ENCODE assay signal across 20 cellular contexts in the genomic region with DNA sequence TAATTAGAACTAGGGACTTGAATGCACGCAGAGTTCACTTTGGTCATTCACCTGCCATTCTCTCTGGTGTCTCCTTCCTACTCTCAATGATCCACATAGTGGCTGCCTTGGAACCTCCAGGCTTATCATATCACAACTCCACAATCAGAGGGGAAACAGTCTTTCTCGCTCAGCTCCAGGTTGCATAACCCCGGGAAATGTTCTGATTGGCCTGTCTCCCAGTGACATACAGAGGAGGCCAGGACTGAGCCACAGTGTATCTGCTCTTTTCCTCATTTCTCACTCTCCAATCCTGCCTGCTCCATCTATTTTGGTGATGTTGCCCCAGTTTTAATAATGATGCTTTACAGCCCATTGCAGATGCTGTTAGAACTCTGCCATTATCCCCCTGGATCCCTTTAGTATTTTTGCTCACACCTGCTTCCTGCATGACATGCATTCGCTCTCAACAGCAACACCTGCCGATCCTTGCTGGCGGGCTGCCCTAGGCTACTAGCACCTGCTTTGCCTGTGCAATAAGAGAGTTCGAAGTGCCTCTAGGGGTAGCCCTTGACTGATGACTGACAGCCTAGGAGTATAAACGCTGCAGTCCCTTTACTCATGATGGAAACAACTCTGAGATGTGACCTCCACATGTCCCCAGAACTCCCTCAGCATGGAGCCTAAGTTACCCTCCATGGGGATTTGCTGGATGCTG.
A peak's percentile ranks its signal among the peaks of the same experiment; 100 is the strongest.
DNase-seq lines count a peak whose midpoint lies in the region; TF ChIP-seq lines count a peak whose summit lies in the region.
"Had no signal": no experiment of that assay in that cellular context is flagged by ENCODE, and none has a peak within 500 bp of the region (broad histone marks: within the 10 kb centered on the region; RNA-seq: fewer than 3 reads in every experiment).

No MANE protein-coding gene starts in this region.

- H3K27me3 ChIP-seq in SJCRH30 (no peaks in the 10 kb centered on the region), A673 (replicated peaks; ENCODE audit: insufficient read depth, low read depth, low read length, poor library complexity) (no peaks in the 10 kb centered on the region)
- H3K27me3 ChIP-seq: ascending aorta, foreskin keratinocyte, tibial nerve had no signal

- H3K4me3 ChIP-seq in SJCRH30 (no peak overlapping the region), A673 (ENCODE audit: low read depth, low read length, poor library complexity, severe bottlenecking) (no peak overlapping the region)
- H3K4me3 ChIP-seq: ascending aorta, coronary artery, tibial nerve had no signal

- H3K36me3 ChIP-seq in SJCRH30 (no peaks in the 10 kb centered on the region), A673 (ENCODE audit: insufficient read depth, low read length, poor library complexity, severe bottlenecking) (no peaks in the 10 kb centered on the region)
- H3K36me3 ChIP-seq: ascending aorta, tibial nerve had no signal

- TF ChIP-seq CTCF in A673 (conservative IDR thresholded peaks at IDR 0.05; ENCODE audit: low read depth, low read length), result no peak

- POLR2A ChIA-PET in A673 (lab: Charles Lee; ENCODE audit: low non-redundant PET), result no interaction called here

- H3K27ac ChIP-seq in SJCRH30, result no peak overlapping the region
- H3K27ac ChIP-seq in A673 (ENCODE audit: low read depth, low read length, poor library complexity, severe bottlenecking), result no peak overlapping the region
- H3K27ac ChIP-seq: ascending aorta, C4-2B, coronary artery, foreskin keratinocyte, tibial nerve had no signal

- H3K4me1 ChIP-seq in SJCRH30 (0 out of 2 replicates have a peak, but pooled peaks cover 4% of the 10 kb centered on the region), A673 (ENCODE audit: insufficient read depth, low read length, poor library complexity, severe bottlenecking) (no peaks in the 10 kb centered on the region)
- H3K4me1 ChIP-seq: ascending aorta, foreskin keratinocyte, tibial nerve had no signal

- intact Hi-C loops in A673 (cut with micrococcal nuclease; ENCODE audit: unreplicated experiment), result no loop called here

- CTCF ChIA-PET in A673 (lab: Charles Lee), result no interaction called here

- DNase-seq in COR-L47 (lab: John Stamatoyannopoulos, UW) (peak; percentile 79), NCI-H1417 treated with DMSO at 0.1 percent for 48 hours (lab: John Stamatoyannopoulos, UW) (peak; percentile 59), NCI-H2196 (lab: John Stamatoyannopoulos, UW; ENCODE audit: unreplicated experiment) (peak; percentile 85), cerebellar cortex (ENCODE audit: low spot score) (peak; percentile 36), AML-193 (lab: John Stamatoyannopoulos, UW) (no peak), SJCRH30 (no peak), middle frontal gyrus (ENCODE audit: extremely low spot score, low spot score) (no peak), A673 (ENCODE audit: low spot score) (no peak)
- DNase-seq: activated CD4-positive, alpha-beta T cell treated with anti-CD3 and anti-CD28 coated beads, Interleukin-2, amount 10 ng/mL, durations not matched to agents 24 days and 14 days; foreskin keratinocyte; Karpas-422; left ventricle myocardium superior; NCI-H226; occipital lobe; SK-N-SH; stimulated activated naive B cell treated with anti-CD40 and anti-IgM and Interleukin-4, amounts not matched to agents 10 μg/mL and 1 μg/mL and 100 μg/mL, for 72 hours had no signal

- BruUV-seq in A673 (replicated peaks; lab: Mats Ljungman, UMichigan), result no TSS peak

- no peaks in the 10 kb centered on the region for H3K9me3 ChIP-seq in SJCRH30 (replicated peaks)
- H3K9me3 ChIP-seq in A673 (ENCODE audit: low read depth, low read length, poor library complexity, severe bottlenecking), result no peaks in the 10 kb centered on the region
- H3K9me3 ChIP-seq: ascending aorta, SK-N-SH, tibial nerve had no signal

Comparison
In these comparisons a context has a peak if more than half of its experiments do, and no peak if none do; other contexts are left out.
1. DNase-seq: peak in COR-L47 (single experiment), NCI-H1417 treated with DMSO at 0.1 percent for 48 hours (single experiment), NCI-H2196 (single experiment) and cerebellar cortex (single experiment); none in AML-193 (0 of 2), SJCRH30 (0 of 2), middle frontal gyrus (single experiment) and A673 (single experiment).